In the genomic region with DNA sequence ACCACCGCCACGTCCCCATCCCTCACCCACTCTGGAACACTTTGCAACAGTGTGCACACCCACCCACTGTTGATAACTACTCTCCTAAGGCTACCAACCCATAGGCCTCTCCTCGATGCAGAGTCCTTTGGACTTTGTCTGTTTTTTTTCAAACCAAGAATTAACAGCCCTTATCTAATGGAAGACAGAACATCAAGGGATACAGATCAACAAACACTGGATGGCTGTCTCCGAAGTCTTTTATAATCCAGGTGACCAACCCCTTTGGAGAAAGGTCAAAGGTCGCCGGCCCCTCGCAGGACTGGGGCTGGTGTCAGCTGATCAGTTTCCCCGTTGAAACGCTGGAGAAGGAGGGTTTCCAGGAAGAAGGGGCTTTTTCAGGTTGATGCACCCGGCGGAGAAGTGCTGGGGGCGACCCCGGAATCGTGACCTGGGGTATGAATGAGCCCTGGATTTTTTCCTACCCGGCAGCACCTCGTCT, we compare ENCODE assay signal across 8 cellular contexts. TPM values are rescaled to one million over a fixed set of nuclear protein-coding genes. Genes with fewer than 3 reads are reported as not detected.
A peak's percentile ranks its signal among the peaks of the same experiment; 100 is the strongest.
DNase-seq lines count a peak whose midpoint lies in the region; ATAC-seq lines count a peak whose summit lies in the region.

No MANE protein-coding gene starts in this region.

- peaks cover 23% of the 10 kb centered on the region for H3K4me1 Mint-ChIP-seq in T-helper 17 cell
- H3K4me1 Mint-ChIP-seq in naive thymus-derived CD8-positive, alpha-beta T cell: peaks cover 18 to 56% (median 39%) of the 10 kb centered on the region in 4 donors

- DNase-seq in T-helper 17 cell (no peak), retina (no peak), DMS114 treated with DMSO at 0.1 percent for 48 hours (lab: John Stamatoyannopoulos, UW; ENCODE audit: unreplicated experiment) (no peak)
- DNase-seq in naive thymus-derived CD8-positive, alpha-beta T cell: peak in 2 of 10 donors; percentile 17 to 63

- no peaks in the 10 kb centered on the region for H3K27me3 Mint-ChIP-seq in T-helper 17 cell
- no peaks in the 10 kb centered on the region for H3K27me3 Mint-ChIP-seq in naive thymus-derived CD8-positive, alpha-beta T cell

- H3K9me3 ChIP-seq in ES-I3 (ENCODE audit: control insufficient read depth, insufficient read depth, low read length): peaks cover 4% of the 10 kb centered on the region; the same call in 1 of the 2 replicates
- H3K9me3 ChIP-seq in T-helper 17 cell (ENCODE audit: control insufficient read depth, low read length, poor library complexity, severe bottlenecking): no peaks in the 10 kb centered on the region
- H3K9me3 ChIP-seq in esophagus (ENCODE audit: control insufficient read depth in 2 of 2, insufficient read depth in 1 of 2, low read depth in 1 of 2, low read length in 1 of 2): no peaks in the 10 kb centered on the region

- H3K27ac Mint-ChIP-seq in T-helper 17 cell: peak overlapping the region; percentile 96
- H3K27ac Mint-ChIP-seq in naive thymus-derived CD8-positive, alpha-beta T cell: peak overlapping the region; percentile 83 to 97 (median 92)

- H3K4me3 Mint-ChIP-seq in T-helper 17 cell: peak overlapping the region; percentile 92
- peak overlapping the region; percentile 77 to 96 (median 88) for H3K4me3 Mint-ChIP-seq in naive thymus-derived CD8-positive, alpha-beta T cell

- 3 to 4% methylated on average over 14 to 16 of the region's 16 CpGs for WGBS in esophagus, 2 donors

- peaks cover 2% of the 10 kb centered on the region for H3K36me3 Mint-ChIP-seq in T-helper 17 cell (ENCODE audit: low read depth)
- H3K36me3 Mint-ChIP-seq in naive thymus-derived CD8-positive, alpha-beta T cell: peaks cover 0 to 16% (median 8%) of the 10 kb centered on the region in 3 donors

- H3K4me3 ChIP-seq in esophagus (ENCODE audit: low read depth in 1 of 2, low read length in 2 of 2): peak overlapping the region; percentile 76 to 82

- peak overlapping the region; percentile 73 for H3K9ac ChIP-seq in ES-I3 (ENCODE audit: low read depth, low read length)

- peak overlapping the region; percentile 85 to 89 for H3K27ac ChIP-seq in esophagus (ENCODE audit: low read depth in 2 of 2, low read length in 1 of 2)

- ATAC-seq in GM21381 (IDR thresholded peaks at IDR 0.05; ENCODE audit: unreplicated experiment) (peak; percentile 12), HG03571 (IDR thresholded peaks at IDR 0.05; ENCODE audit: unreplicated experiment) (peak; percentile 2), T-helper 17 cell (no peak)
- peak; percentile 15 to 18 for ATAC-seq in naive thymus-derived CD8-positive, alpha-beta T cell

- no peaks in the 10 kb centered on the region for H3K4me1 ChIP-seq in ES-I3 (ENCODE audit: insufficient read depth, low read length)
- no peaks in the 10 kb centered on the region for H3K4me1 ChIP-seq in esophagus (ENCODE audit: control insufficient read depth in 2 of 2, insufficient read depth in 2 of 2, low read length in 1 of 2)

- POLR2A ChIA-PET in naive thymus-derived CD8-positive, alpha-beta T cell (lab: Charles Lee): interaction anchor here (0.8 to 3.1 kb wide), 7 partner anchors 54 to 356 kb away, joined by 3 to 24 read pairs (median 4); a partner anchor contains a TSS

- H3K36me3 ChIP-seq in ES-I3 (ENCODE audit: insufficient read depth, low read length): peaks cover 2% of the 10 kb centered on the region; the same call in 1 of the 2 replicates
- peaks cover 0 to 4% of the 10 kb centered on the region in 2 donors for H3K36me3 ChIP-seq in esophagus (ENCODE audit: control insufficient read depth in 2 of 2, insufficient read depth in 2 of 2, low read length in 1 of 2)

- peaks cover 0 to 1% (median 0%) of the 10 kb centered on the region in 9 donors for H3K9me3 Mint-ChIP-seq in naive thymus-derived CD8-positive, alpha-beta T cell

- H3K27me3 ChIP-seq in esophagus (ENCODE audit: control insufficient read depth in 1 of 2, insufficient read depth in 2 of 2, low read length in 2 of 2): no peaks in the 10 kb centered on the region

RNA-seq across cellular contexts. Expression of a gene that starts 0.5 kb away (rescaled TPM):
- total RNA-seq in T-helper 17 cell: 10 to 100 TPM; 14.6 to 24.7 TPM
- polyA plus RNA-seq in esophagus: 10 to 100 TPM; 16.5 to 18.4 TPM
- total RNA-seq in naive thymus-derived CD8-positive, alpha-beta T cell: 10 to 100 TPM in 1 of 2 experiments, 1 to 10 TPM in 1; 9.2 to 13.2 TPM
- 1 to 10 TPM; 2.9 to 6.8 (median 5.9) TPM for polyA plus RNA-seq in naive thymus-derived CD8-positive, alpha-beta T cell

RNA-seq across cellular contexts. Expression of a gene that starts 54.0 kb away (rescaled TPM):
- total RNA-seq in T-helper 17 cell: 10 to 100 TPM; 11.4 to 11.8 TPM
- 1 to 10 TPM; 1.6 TPM for polyA plus RNA-seq in esophagus
- total RNA-seq in naive thymus-derived CD8-positive, alpha-beta T cell: 1 to 10 TPM; 1.1 to 1.8 TPM
- 1 to 10 TPM in 2 of 3 donors, under 1 TPM in 1; 0.32 to 2.3 (median 1.6) TPM for polyA plus RNA-seq in naive thymus-derived CD8-positive, alpha-beta T cell

Comparison
In these comparisons a context has a peak if more than half of its experiments do, and no peak if none do; other contexts are left out.
1. RNA of a gene that starts 54.0 kb away (total RNA-seq): 11.4 to 11.8 TPM in T-helper 17 cell; 1.1 to 1.8 TPM in naive thymus-derived CD8-positive, alpha-beta T cell; every median in the first group is over 4 times any median in the second.